ENCODE assay signal across 1 cellular context in the genomic region with DNA sequence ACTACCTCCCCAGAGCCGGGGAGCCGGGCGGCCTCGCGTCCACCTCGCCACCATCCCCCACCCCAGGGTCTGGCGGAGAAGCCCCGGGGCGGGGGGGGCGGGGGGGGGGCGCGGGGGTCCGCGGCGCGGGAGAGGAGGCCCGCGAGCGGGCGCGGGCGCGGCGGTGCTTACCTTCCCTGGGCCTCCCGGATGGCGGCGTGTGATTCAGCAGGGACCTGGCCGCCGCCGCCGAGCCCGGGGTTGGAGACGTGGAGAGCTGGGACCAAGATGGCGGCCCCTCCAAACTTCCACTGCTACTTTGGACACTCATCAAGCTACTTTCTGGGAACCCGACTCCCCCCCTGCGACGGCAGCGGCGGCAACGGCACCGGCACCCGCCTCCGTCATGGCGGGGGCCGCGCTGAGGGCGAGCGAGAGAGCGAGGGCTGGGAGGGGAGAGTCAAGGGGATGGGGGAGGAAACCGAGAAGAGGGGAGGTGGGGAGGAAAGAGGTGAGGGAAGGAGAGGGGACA.
TF ChIP-seq lines count a peak whose summit lies in the region.

No MANE protein-coding gene starts in this region.

TF ChIP-seq in GM12878, 131 proteins besides CTCF, POLR2A, EP300 and RAD21:
- no peak for TF ChIP-seq MEF2A (IDR thresholded peaks at IDR 0.05; ENCODE audit: insufficient read depth, low read depth, low read length)
- TF ChIP-seq NFYA (IDR thresholded peaks at IDR 0.05; ENCODE audit: borderline replicate concordance, low read depth, low read length), result no peak
- TF ChIP-seq, protein P1, sequence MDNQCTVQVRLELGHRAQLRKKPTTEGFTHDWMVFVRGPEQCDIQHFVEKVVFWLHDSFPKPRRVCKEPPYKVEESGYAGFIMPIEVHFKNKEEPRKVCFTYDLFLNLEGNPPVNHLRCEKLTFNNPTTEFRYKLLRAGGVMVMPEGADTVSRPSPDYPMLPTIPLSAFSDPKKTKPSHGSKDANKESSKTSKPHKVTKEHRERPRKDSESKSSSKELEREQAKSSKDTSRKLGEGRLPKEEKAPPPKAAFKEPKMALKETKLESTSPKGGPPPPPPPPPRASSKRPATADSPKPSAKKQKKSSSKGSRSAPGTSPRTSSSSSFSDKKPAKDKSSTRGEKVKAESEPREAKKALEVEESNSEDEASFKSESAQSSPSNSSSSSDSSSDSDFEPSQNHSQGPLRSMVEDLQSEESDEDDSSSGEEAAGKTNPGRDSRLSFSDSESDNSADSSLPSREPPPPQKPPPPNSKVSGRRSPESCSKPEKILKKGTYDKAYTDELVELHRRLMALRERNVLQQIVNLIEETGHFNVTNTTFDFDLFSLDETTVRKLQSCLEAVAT (IDR thresholded peaks at IDR 0.05), result peak; percentile 66; the same call in 1 of the 2 replicates
- TF ChIP-seq, protein P2, sequence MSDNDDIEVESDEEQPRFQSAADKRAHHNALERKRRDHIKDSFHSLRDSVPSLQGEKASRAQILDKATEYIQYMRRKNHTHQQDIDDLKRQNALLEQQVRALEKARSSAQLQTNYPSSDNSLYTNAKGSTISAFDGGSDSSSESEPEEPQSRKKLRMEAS (IDR thresholded peaks at IDR 0.05; ENCODE audit: low read depth, low read length), result no peak
- peak; percentile 47; the same call in 1 of the 2 replicates for TF ChIP-seq NBN (IDR thresholded peaks at IDR 0.05)
- no peak for TF ChIP-seq MXI1 (IDR thresholded peaks at IDR 0.05; ENCODE audit: low read depth, low read length)
- TF ChIP-seq, protein P3, sequence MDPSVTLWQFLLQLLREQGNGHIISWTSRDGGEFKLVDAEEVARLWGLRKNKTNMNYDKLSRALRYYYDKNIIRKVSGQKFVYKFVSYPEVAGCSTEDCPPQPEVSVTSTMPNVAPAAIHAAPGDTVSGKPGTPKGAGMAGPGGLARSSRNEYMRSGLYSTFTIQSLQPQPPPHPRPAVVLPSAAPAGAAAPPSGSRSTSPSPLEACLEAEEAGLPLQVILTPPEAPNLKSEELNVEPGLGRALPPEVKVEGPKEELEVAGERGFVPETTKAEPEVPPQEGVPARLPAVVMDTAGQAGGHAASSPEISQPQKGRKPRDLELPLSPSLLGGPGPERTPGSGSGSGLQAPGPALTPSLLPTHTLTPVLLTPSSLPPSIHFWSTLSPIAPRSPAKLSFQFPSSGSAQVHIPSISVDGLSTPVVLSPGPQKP (IDR thresholded peaks at IDR 0.05; ENCODE audit: low read depth, low read length), result no peak
- TF ChIP-seq BHLHE40 (IDR thresholded peaks at IDR 0.05; ENCODE audit: borderline replicate concordance in 1 of 2, low read depth in 2 of 2, low read length in 1 of 2), result no peak
- TF ChIP-seq ZNF207 (IDR thresholded peaks at IDR 0.05; ENCODE audit: borderline replicate concordance), result no peak
- no peak for TF ChIP-seq STAT1 (conservative IDR thresholded peaks at IDR 0.05)
- peak; percentile 92 for TF ChIP-seq YY1 (IDR thresholded peaks at IDR 0.05; ENCODE audit: low read depth, low read length)
- TF ChIP-seq IKZF2 (IDR thresholded peaks at IDR 0.05), result peak; percentile 52 to 56; a peak in 2 of 4 replicates
- TF ChIP-seq FOXK2 (IDR thresholded peaks at IDR 0.05), result no peak
- no peak for TF ChIP-seq RUNX3 (IDR thresholded peaks at IDR 0.05; ENCODE audit: low read length)
- TF ChIP-seq ZNF217 (IDR thresholded peaks at IDR 0.05), result no peak
- TF ChIP-seq IKZF1 (conservative IDR thresholded peaks at IDR 0.05), result peak; percentile 45
- TF ChIP-seq, protein P4, sequence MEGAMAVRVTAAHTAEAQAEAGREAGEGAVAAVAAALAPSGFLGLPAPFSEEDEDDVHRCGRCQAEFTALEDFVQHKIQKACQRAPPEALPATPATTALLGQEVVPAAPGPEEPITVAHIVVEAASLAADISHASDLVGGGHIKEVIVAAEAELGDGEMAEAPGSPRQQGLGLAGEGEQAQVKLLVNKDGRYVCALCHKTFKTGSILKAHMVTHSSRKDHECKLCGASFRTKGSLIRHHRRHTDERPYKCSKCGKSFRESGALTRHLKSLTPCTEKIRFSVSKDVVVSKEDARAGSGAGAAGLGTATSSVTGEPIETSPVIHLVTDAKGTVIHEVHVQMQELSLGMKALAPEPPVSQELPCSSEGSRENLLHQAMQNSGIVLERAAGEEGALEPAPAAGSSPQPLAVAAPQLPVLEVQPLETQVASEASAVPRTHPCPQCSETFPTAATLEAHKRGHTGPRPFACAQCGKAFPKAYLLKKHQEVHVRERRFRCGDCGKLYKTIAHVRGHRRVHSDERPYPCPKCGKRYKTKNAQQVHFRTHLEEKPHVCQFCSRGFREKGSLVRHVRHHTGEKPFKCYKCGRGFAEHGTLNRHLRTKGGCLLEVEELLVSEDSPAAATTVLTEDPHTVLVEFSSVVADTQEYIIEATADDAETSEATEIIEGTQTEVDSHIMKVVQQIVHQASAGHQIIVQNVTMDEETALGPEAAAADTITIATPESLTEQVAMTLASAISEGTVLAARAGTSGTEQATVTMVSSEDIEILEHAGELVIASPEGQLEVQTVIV (IDR thresholded peaks at IDR 0.05; ENCODE audit: borderline replicate concordance, partially characterized antibody), result peak; percentile 33
- TF ChIP-seq POLR2AphosphoS5 (IDR thresholded peaks at IDR 0.05; ENCODE audit: low read length), result no peak
- no peak for TF ChIP-seq EZH2 (IDR thresholded peaks at IDR 0.05; ENCODE audit: borderline replicate concordance, control insufficient read depth, low read depth, low read length)
- no peak for TF ChIP-seq WRNIP1 (IDR thresholded peaks at IDR 0.05; ENCODE audit: borderline replicate concordance, low read depth, low read length)
- TF ChIP-seq HDGF (IDR thresholded peaks at IDR 0.05), result peak; percentile 85
- TF ChIP-seq, protein P5, sequence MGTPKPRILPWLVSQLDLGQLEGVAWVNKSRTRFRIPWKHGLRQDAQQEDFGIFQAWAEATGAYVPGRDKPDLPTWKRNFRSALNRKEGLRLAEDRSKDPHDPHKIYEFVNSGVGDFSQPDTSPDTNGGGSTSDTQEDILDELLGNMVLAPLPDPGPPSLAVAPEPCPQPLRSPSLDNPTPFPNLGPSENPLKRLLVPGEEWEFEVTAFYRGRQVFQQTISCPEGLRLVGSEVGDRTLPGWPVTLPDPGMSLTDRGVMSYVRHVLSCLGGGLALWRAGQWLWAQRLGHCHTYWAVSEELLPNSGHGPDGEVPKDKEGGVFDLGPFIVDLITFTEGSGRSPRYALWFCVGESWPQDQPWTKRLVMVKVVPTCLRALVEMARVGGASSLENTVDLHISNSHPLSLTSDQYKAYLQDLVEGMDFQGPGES (IDR thresholded peaks at IDR 0.05), result no peak
- TF ChIP-seq, protein P6, sequence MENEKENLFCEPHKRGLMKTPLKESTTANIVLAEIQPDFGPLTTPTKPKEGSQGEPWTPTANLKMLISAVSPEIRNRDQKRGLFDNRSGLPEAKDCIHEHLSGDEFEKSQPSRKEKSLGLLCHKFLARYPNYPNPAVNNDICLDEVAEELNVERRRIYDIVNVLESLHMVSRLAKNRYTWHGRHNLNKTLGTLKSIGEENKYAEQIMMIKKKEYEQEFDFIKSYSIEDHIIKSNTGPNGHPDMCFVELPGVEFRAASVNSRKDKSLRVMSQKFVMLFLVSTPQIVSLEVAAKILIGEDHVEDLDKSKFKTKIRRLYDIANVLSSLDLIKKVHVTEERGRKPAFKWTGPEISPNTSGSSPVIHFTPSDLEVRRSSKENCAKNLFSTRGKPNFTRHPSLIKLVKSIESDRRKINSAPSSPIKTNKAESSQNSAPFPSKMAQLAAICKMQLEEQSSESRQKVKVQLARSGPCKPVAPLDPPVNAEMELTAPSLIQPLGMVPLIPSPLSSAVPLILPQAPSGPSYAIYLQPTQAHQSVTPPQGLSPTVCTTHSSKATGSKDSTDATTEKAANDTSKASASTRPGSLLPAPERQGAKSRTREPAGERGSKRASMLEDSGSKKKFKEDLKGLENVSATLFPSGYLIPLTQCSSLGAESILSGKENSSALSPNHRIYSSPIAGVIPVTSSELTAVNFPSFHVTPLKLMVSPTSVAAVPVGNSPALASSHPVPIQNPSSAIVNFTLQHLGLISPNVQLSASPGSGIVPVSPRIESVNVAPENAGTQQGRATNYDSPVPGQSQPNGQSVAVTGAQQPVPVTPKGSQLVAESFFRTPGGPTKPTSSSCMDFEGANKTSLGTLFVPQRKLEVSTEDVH (IDR thresholded peaks at IDR 0.05; ENCODE audit: low read depth, partially characterized antibody), result no peak
- 0 out of 2 replicates have a peak, but pooled peaks have one; percentile 9 for TF ChIP-seq HCFC1 (IDR thresholded peaks at IDR 0.05; ENCODE audit: low read length)
- no peak for TF ChIP-seq ESRRA (IDR thresholded peaks at IDR 0.05; ENCODE audit: low read length)
